8 cellular contexts compared by ENCODE assay signal in the genomic region with DNA sequence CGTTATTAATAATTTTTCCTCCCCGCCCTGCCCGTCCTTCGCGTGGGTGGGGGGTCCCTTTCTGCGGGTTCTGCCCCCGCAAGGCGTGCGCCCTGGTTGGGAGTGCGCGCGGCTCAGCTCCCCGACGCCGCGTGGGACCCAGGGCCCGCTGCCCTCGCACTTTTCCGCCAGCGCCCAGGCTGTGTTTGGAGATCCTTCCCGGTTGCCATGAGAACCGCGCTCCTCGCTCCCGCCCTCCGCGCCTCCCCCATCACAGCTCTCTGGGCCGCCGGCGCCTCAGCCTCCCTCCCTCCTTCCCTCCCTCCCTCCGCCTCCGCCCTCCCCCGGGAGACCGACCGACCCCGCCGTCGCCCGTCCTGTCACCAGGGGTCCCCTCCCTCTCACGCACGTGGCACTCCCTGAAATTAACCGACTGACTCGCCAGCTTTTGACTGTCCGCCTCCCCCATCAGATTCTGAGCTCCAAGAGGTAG. TPM values are rescaled to one million over a fixed set of nuclear protein-coding genes. Genes with fewer than 3 reads are reported as not detected.
DNase-seq lines count a peak whose midpoint lies in the region; ATAC-seq, FAIRE-seq and TF ChIP-seq lines count a peak whose summit lies in the region.

No MANE protein-coding gene starts in this region.

- in situ Hi-C loops in K562 (cut with MboI), result loop anchor here (10.0 kb wide), 1 partner anchor 322 kb away; a partner anchor contains a TSS

- H3K4me3 ChIP-seq in K562 (peak overlapping the region; percentile 60), hepatocyte (peak overlapping the region; percentile 32)

- peak; percentile 64 for FAIRE-seq in K562 (lab: Jason Lieb, UNC)

- no peaks in the 10 kb centered on the region for H3K9me2 ChIP-seq in hepatocyte (replicated peaks; ENCODE audit: insufficient read depth)

- H3K79me2 ChIP-seq in K562 (ENCODE audit: control insufficient read depth, insufficient read depth, low read length) (peaks cover 41% of the 10 kb centered on the region), hepatocyte (peaks cover 25% of the 10 kb centered on the region)

- no peak for TF ChIP-seq CTCF in K562 (IDR thresholded peaks at IDR 0.05 in 2 of 3, conservative IDR thresholded peaks at IDR 0.05 in 1 of 3; ENCODE audit: insufficient read depth in 2 of 3, low read depth in 1 of 3, low read length in 3 of 3)
- TF ChIP-seq CTCF in hepatocyte (IDR thresholded peaks at IDR 0.05; ENCODE audit: poor library complexity), result no peak

- H4K20me1 ChIP-seq in K562 (replicated peaks; ENCODE audit: control insufficient read depth, insufficient read depth, low read length) (peaks cover 10% of the 10 kb centered on the region; the same call in 1 of the 2 replicates), hepatocyte (ENCODE audit: insufficient read depth, poor library complexity, severe bottlenecking) (peaks cover 11% of the 10 kb centered on the region)

- no TSS peak for BruUV-seq in K562 (replicated peaks; lab: Mats Ljungman, UMichigan)

- H3K4me2 ChIP-seq in K562 (ENCODE audit: insufficient read depth, low read length), result peak overlapping the region; percentile 88
- peak overlapping the region; percentile 91 for H3K4me2 ChIP-seq in hepatocyte

- CTCF ChIA-PET in K562 (lab: Yijun Ruan, JAX; ENCODE audit: low intra/inter-chr PET ratio), result no interaction called here

- H3K9me3 ChIP-seq in K562 (replicated peaks; ENCODE audit: control insufficient read depth, insufficient read depth, low read depth, low read length) (no peaks in the 10 kb centered on the region), hepatocyte (ENCODE audit: low read depth) (no peaks in the 10 kb centered on the region)

- POLR2A ChIA-PET in K562 (lab: Yijun Ruan, JAX), result interaction anchor here (0.5 to 11.1 kb wide), 10 partner anchors 12 to 647 kb away, joined by 3 to 244 read pairs (median 3); a partner anchor contains a TSS

- DNase-seq in DMS79 (lab: John Stamatoyannopoulos, UW) (peak; percentile 27), NCI-H1092 treated with DMSO at 0.1 percent for 48 hours (lab: John Stamatoyannopoulos, UW) (peak; percentile 78), SW 1271 (lab: John Stamatoyannopoulos, UW) (peak; percentile 62 to 79), K562 (ENCODE audit: extremely low read depth in 1 of 4, low spot score in 3 of 4) (peak; percentile 74 to 97 (median 82)), hepatocyte (ENCODE audit: low spot score) (peak; percentile 94), putamen (ENCODE audit: low spot score) (peak; percentile 79), NAMALWA (ENCODE audit: low spot score) (no peak)

- under 1% methylated on average over 26 of the region's 44 CpGs for WGBS in K562 (ENCODE audit: insufficient coverage, low coverage, missing lambda C conversion rate)
- WGBS in hepatocyte (ENCODE audit: low lambda C conversion rate, missing lambda C conversion rate), result 5% methylated on average over 29 of the region's 44 CpGs

- peak overlapping the region; percentile 77 for H2AFZ ChIP-seq in K562 (ENCODE audit: low read depth, low read length)
- peak overlapping the region; percentile 70 for H2AFZ ChIP-seq in hepatocyte

- intact Hi-C loops in K562 (cut with micrococcal nuclease), result loop anchor here (5.0 kb wide), 1 partner anchor 215 kb away; a partner anchor contains a TSS

- peaks cover 51 to 86% of the 10 kb centered on the region in 2 experiments for H3K4me1 ChIP-seq in K562 (replicated peaks in 1 of 2; ENCODE audit: control insufficient read depth in 2 of 2, insufficient read depth in 2 of 2, low read length in 2 of 2)
- H3K4me1 ChIP-seq in hepatocyte (ENCODE audit: insufficient read depth), result peaks cover 53% of the 10 kb centered on the region

- TF ChIP-seq RAD21 in K562 (CRISPR knock-in tag; conservative IDR thresholded peaks at IDR 0.05 in 1 of 2, IDR thresholded peaks at IDR 0.05 in 1 of 2), result no peak

- TF ChIP-seq POLR2A in K562 (conservative IDR thresholded peaks at IDR 0.05), result peak; percentile 64; the same call in 1 of the 2 replicates

- H3K27me3 ChIP-seq in K562 (ENCODE audit: control insufficient read depth in 2 of 2, insufficient read depth in 2 of 2, low read length in 2 of 2) (no peaks in the 10 kb centered on the region), hepatocyte (no peaks in the 10 kb centered on the region)

- no peaks in the 10 kb centered on the region for H3K9me1 ChIP-seq in K562 (ENCODE audit: control insufficient read depth, insufficient read depth, low read length)

- TF ChIP-seq EP300 in K562 (IDR thresholded peaks at IDR 0.05; ENCODE audit: low read length), result 0 out of 2 replicates have a peak, but pooled peaks have one; percentile 9

- H3K27ac ChIP-seq in K562 (ENCODE audit: extremely low read depth, low read depth, low read length) (peak overlapping the region; percentile 97), hepatocyte (peak overlapping the region; percentile 99)

- ATAC-seq in K562 (peak; percentile 62), HG03520 (IDR thresholded peaks at IDR 0.05; ENCODE audit: unreplicated experiment) (no peak)

- peak overlapping the region; percentile 90 to 93 for H3K9ac ChIP-seq in K562 (ENCODE audit: insufficient read depth in 1 of 2, low read depth in 2 of 2, low read length in 2 of 2)

- H3K36me3 ChIP-seq in K562 (ENCODE audit: control insufficient read depth, insufficient read depth, low read length) (peaks cover 6% of the 10 kb centered on the region; the same call in 1 of the 3 replicates), hepatocyte (replicated peaks; ENCODE audit: insufficient read depth, low read depth) (no peaks in the 10 kb centered on the region)

RNA-seq across cellular contexts. Expression of a gene that starts 2.4 kb away (rescaled TPM):
- 28.5 and 141 TPM in 2 replicates for total RNA-seq in K562 (2011; cell fraction: chromatin; rRNA removed; ENCODE audit: low replicate concordance)
- total RNA-seq in K562 (2011; cell fraction: nucleolus; rRNA removed), result 209 and 228 TPM in 2 replicates
- 68.6 and 76.2 TPM in 2 replicates for total RNA-seq in K562 (2011; cell fraction: nucleoplasm; rRNA removed)
- 125 and 188 TPM in 2 replicates for total RNA-seq in K562 (2014; rRNA removed)
- total RNA-seq in K562 (2014; rRNA removed; fragmentation: Illumina TruSeq; extraction: Trizol), result 21.2 and 21.4 TPM in 2 replicates
- 72.3 and 76.3 TPM in 2 replicates for total RNA-seq in K562 (2015; rRNA removed; fragmentation: Illumina TruSeq; extraction: Trizol)
- 189 TPM in 2 replicates for total RNA-seq in K562 (2021)
- 20.1 and 25.9 TPM in 2 replicates for polyA plus RNA-seq in K562 (2011; rRNA removed)
- 25.4 and 118 TPM in 2 replicates for polyA plus RNA-seq in K562 (2011; cell fraction: cytosol; rRNA removed)
- polyA plus RNA-seq in K562 (2011; cell fraction: nucleus; rRNA removed), result 134 and 296 TPM in 2 replicates
- 81.3 and 110 TPM in 2 replicates for polyA plus RNA-seq in K562 (2012)
- 39.0 and 114 TPM in 2 replicates for polyA plus RNA-seq in K562 (2014; fragmentation: Illumina TruSeq; extraction: Trizol)
- polyA plus RNA-seq in K562 (2014; fragmentation: Nextera tagmentation; extraction: Ambion mirVana), result 1 to 10 TPM; 1.1 to 1.9 TPM
- 119 and 133 TPM in 2 replicates for polyA plus RNA-seq in K562 (2014; rRNA removed)
- 3.6 and 7.0 TPM in 2 replicates for polyA minus RNA-seq in K562 (2011; rRNA and poly(A)+ RNA removed)
- polyA minus RNA-seq in K562 (2011; cell fraction: cytosol; rRNA and poly(A)+ RNA removed), result 37.3 and 43.8 TPM in 2 replicates
- 85.0 and 105 TPM in 2 replicates for polyA minus RNA-seq in K562 (2011; cell fraction: nucleus; rRNA and poly(A)+ RNA removed)
- total RNA-seq in hepatocyte, result 55.8 and 72.6 TPM in 2 replicates
- polyA plus RNA-seq in hepatocyte, result 156 and 169 TPM in 2 replicates

RNA-seq across cellular contexts. Expression of a gene that starts 19.4 kb away (rescaled TPM):
- total RNA-seq in K562 (2011; cell fraction: chromatin; rRNA removed; ENCODE audit: low replicate concordance), result 0.25 TPM in 1 of 2 replicates, not detected in the other
- total RNA-seq in K562 (2011; cell fraction: nucleolus; rRNA removed), result 0.39 and 0.50 TPM in 2 replicates
- total RNA-seq in K562 (2011; cell fraction: nucleoplasm; rRNA removed), result 0.22 TPM in 1 of 2 replicates, not detected in the other
- total RNA-seq in K562 (2014; rRNA removed), result 0.18 and 0.29 TPM in 2 replicates
- total RNA-seq in K562 (2014; rRNA removed; fragmentation: Illumina TruSeq; extraction: Trizol), result 0.07 TPM in 1 of 2 replicates, not detected in the other
- 0.30 and 0.36 TPM in 2 replicates for total RNA-seq in K562 (2015; rRNA removed; fragmentation: Illumina TruSeq; extraction: Trizol)
- 0.09 and 0.22 TPM in 2 replicates for total RNA-seq in K562 (2021)
- 0.10 and 0.42 TPM in 2 replicates for polyA plus RNA-seq in K562 (2011; rRNA removed)
- 0.31 and 0.41 TPM in 2 replicates for polyA plus RNA-seq in K562 (2011; cell fraction: cytosol; rRNA removed)
- polyA plus RNA-seq in K562 (2011; cell fraction: nucleus; rRNA removed), result 0.20 and 0.53 TPM in 2 replicates
- 0.33 and 1.1 TPM in 2 replicates for polyA plus RNA-seq in K562 (2012)
- polyA plus RNA-seq in K562 (2014; fragmentation: Illumina TruSeq; extraction: Trizol), result 0.10 and 0.25 TPM in 2 replicates
- not detected for polyA plus RNA-seq in K562 (2014; fragmentation: Nextera tagmentation; extraction: Ambion mirVana)
- polyA plus RNA-seq in K562 (2014; rRNA removed), result 0.08 TPM in 1 of 2 replicates, not detected in the other
- 0.11 and 0.18 TPM in 2 replicates for polyA minus RNA-seq in K562 (2011; rRNA and poly(A)+ RNA removed)
- 0.57 and 1.1 TPM in 2 replicates for polyA minus RNA-seq in K562 (2011; cell fraction: cytosol; rRNA and poly(A)+ RNA removed)
- polyA minus RNA-seq in K562 (2011; cell fraction: nucleus; rRNA and poly(A)+ RNA removed), result 0.13 and 0.67 TPM in 2 replicates
- 0.16 TPM in 1 of 2 replicates, not detected in the other for total RNA-seq in hepatocyte
- 0.36 and 1.5 TPM in 2 replicates for polyA plus RNA-seq in hepatocyte

RNA-seq across cellular contexts. Expression of a gene that starts 21.1 kb away (rescaled TPM):
- 155 and 651 TPM in 2 replicates for total RNA-seq in K562 (2011; cell fraction: chromatin; rRNA removed; ENCODE audit: low replicate concordance)
- total RNA-seq in K562 (2011; cell fraction: nucleolus; rRNA removed), result 616 and 678 TPM in 2 replicates
- 226 and 284 TPM in 2 replicates for total RNA-seq in K562 (2011; cell fraction: nucleoplasm; rRNA removed)
- 180 and 202 TPM in 2 replicates for total RNA-seq in K562 (2014; rRNA removed)
- total RNA-seq in K562 (2014; rRNA removed; fragmentation: Illumina TruSeq; extraction: Trizol), result 14.6 and 32.0 TPM in 2 replicates
- 93.2 and 96.8 TPM in 2 replicates for total RNA-seq in K562 (2015; rRNA removed; fragmentation: Illumina TruSeq; extraction: Trizol)
- total RNA-seq in K562 (2021), result 435 and 460 TPM in 2 replicates
- 99.3 and 191 TPM in 2 replicates for polyA plus RNA-seq in K562 (2011; rRNA removed)
- polyA plus RNA-seq in K562 (2011; cell fraction: cytosol; rRNA removed), result 148 and 356 TPM in 2 replicates
- 1,012 and 1,382 TPM in 2 replicates for polyA plus RNA-seq in K562 (2011; cell fraction: nucleus; rRNA removed)
- 319 and 453 TPM in 2 replicates for polyA plus RNA-seq in K562 (2012)
- 73.2 and 198 TPM in 2 replicates for polyA plus RNA-seq in K562 (2014; fragmentation: Illumina TruSeq; extraction: Trizol)
- 10 to 100 TPM; 21.8 to 57.6 TPM for polyA plus RNA-seq in K562 (2014; fragmentation: Nextera tagmentation; extraction: Ambion mirVana)
- polyA plus RNA-seq in K562 (2014; rRNA removed), result 376 and 380 TPM in 2 replicates
- polyA minus RNA-seq in K562 (2011; rRNA and poly(A)+ RNA removed), result 36.7 and 52.6 TPM in 2 replicates
- 173 and 245 TPM in 2 replicates for polyA minus RNA-seq in K562 (2011; cell fraction: cytosol; rRNA and poly(A)+ RNA removed)
- polyA minus RNA-seq in K562 (2011; cell fraction: nucleus; rRNA and poly(A)+ RNA removed), result 114 and 124 TPM in 2 replicates
- 51.5 and 54.9 TPM in 2 replicates for total RNA-seq in hepatocyte
- 144 and 188 TPM in 2 replicates for polyA plus RNA-seq in hepatocyte

RNA-seq across cellular contexts. Expression of a gene that starts 30.9 kb away (rescaled TPM):
- 25.1 and 116 TPM in 2 replicates for total RNA-seq in K562 (2011; cell fraction: chromatin; rRNA removed; ENCODE audit: low replicate concordance)
- 214 and 262 TPM in 2 replicates for total RNA-seq in K562 (2011; cell fraction: nucleolus; rRNA removed)
- total RNA-seq in K562 (2011; cell fraction: nucleoplasm; rRNA removed), result 94.6 and 109 TPM in 2 replicates
- total RNA-seq in K562 (2014; rRNA removed), result 78.0 and 82.4 TPM in 2 replicates
- 7.3 TPM in 2 replicates for total RNA-seq in K562 (2014; rRNA removed; fragmentation: Illumina TruSeq; extraction: Trizol)
- 10.1 and 11.0 TPM in 2 replicates for total RNA-seq in K562 (2015; rRNA removed; fragmentation: Illumina TruSeq; extraction: Trizol)
- 69.8 and 74.5 TPM in 2 replicates for total RNA-seq in K562 (2021)
- 12.5 TPM in 2 replicates for polyA plus RNA-seq in K562 (2011; rRNA removed)
- polyA plus RNA-seq in K562 (2011; cell fraction: cytosol; rRNA removed), result 31.8 and 127 TPM in 2 replicates
- polyA plus RNA-seq in K562 (2011; cell fraction: nucleus; rRNA removed), result 21.6 and 59.4 TPM in 2 replicates
- 50.1 and 369 TPM in 2 replicates for polyA plus RNA-seq in K562 (2012)
- 19.3 and 47.1 TPM in 2 replicates for polyA plus RNA-seq in K562 (2014; fragmentation: Illumina TruSeq; extraction: Trizol)
- 1 to 10 TPM; 2.3 to 2.9 TPM for polyA plus RNA-seq in K562 (2014; fragmentation: Nextera tagmentation; extraction: Ambion mirVana)
- polyA plus RNA-seq in K562 (2014; rRNA removed), result 57.2 and 67.4 TPM in 2 replicates
- 2.4 and 5.6 TPM in 2 replicates for polyA minus RNA-seq in K562 (2011; rRNA and poly(A)+ RNA removed)
- 31.8 and 32.2 TPM in 2 replicates for polyA minus RNA-seq in K562 (2011; cell fraction: cytosol; rRNA and poly(A)+ RNA removed)
- polyA minus RNA-seq in K562 (2011; cell fraction: nucleus; rRNA and poly(A)+ RNA removed), result 18.5 and 24.2 TPM in 2 replicates
- 106 and 123 TPM in 2 replicates for total RNA-seq in hepatocyte
- polyA plus RNA-seq in hepatocyte, result 175 and 185 TPM in 2 replicates
